Comparison of ENCODE assay signal across 30 cellular contexts in the genomic region with DNA sequence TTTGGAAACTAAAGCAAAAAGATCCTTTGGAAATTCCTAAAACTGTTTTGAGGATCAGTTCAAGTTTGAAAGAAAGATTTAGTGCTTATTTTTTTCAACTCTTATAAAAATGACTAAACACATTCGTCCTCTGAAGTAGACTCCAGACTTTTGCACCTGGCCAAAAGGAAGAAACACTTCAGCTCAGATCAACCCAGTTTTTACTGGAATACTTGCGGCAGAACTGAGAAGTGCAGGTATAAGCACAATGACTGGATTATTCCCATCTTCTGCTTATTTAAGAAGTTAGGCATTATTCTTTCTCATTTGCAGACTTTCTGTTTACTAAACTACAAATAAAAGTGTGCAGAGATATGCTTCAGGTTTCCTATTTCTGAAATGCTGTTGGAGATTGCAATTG. TPM values are rescaled to one million over a fixed set of nuclear protein-coding genes. Genes with fewer than 3 reads are reported as not detected.
"Had no signal": no experiment of that assay in that cellular context is flagged by ENCODE, and none has a peak within 500 bp of the region (broad histone marks: within the 10 kb centered on the region; RNA-seq: fewer than 3 reads in every experiment).

No MANE protein-coding gene starts in this region.

- H3K27me3 Mint-ChIP-seq: activated naive CD4-positive, alpha-beta T cell treated with anti-CD3 and anti-CD28 coated beads, Interleukin-2, amount 50 U/mL, for 24 hours had no signal

- H3K36me3 Mint-ChIP-seq: activated CD8-positive, alpha-beta memory T cell treated with anti-CD3 and anti-CD28 coated beads, Interleukin-2, amount 10 ng/mL, durations not matched to agents 7 days and 5 days; activated naive CD4-positive, alpha-beta T cell treated with anti-CD3 and anti-CD28 coated beads, Interleukin-2, amount 50 U/mL, for 24 hours; T-cell had no signal

- H3K27ac ChIP-seq: ascending aorta had no signal

- H3K4me3 ChIP-seq: ascending aorta, body of pancreas had no signal

- H3K27ac Mint-ChIP-seq: activated B cell treated with CpG ODN at 0.5 μM for 24 hours; activated CD4-positive, alpha-beta T cell treated with anti-CD3 and anti-CD28 coated beads, Interleukin-2, amount 10 ng/mL, durations not matched to agents 24 days and 14 days; activated CD8-positive, alpha-beta memory T cell treated with anti-CD3 and anti-CD28 coated beads, Interleukin-2, amount 10 ng/mL, durations not matched to agents 7 days and 5 days; activated naive CD4-positive, alpha-beta T cell treated with anti-CD3 and anti-CD28 coated beads, Interleukin-2, amount 50 U/mL, for 24 hours; activated T-cell treated with anti-CD3 and anti-CD28 coated beads, Interleukin-2, amount 50 U/mL, for 24 hours; activated T-helper 1 cell treated with anti-CD3 and anti-CD28 coated beads, Interleukin-12 subunit alpha, Interleukin-12 subunit beta, Interleukin-2, Interleukin-4 antibody, amounts not matched to agents 30 ng/mL and 10 ng/mL and 1 ng/mL, durations not matched to agents 14 hours and 24 hours and 36 hours; T-cell had no signal

- H3K4me1 Mint-ChIP-seq: activated B cell treated with CpG ODN at 0.5 μM for 24 hours; activated CD4-positive, alpha-beta T cell treated with anti-CD3 and anti-CD28 coated beads, Interleukin-2, amount 10 ng/mL, durations not matched to agents 24 days and 14 days; activated CD8-positive, alpha-beta memory T cell treated with anti-CD3 and anti-CD28 coated beads, Interleukin-2, amount 10 ng/mL, durations not matched to agents 7 days and 5 days; activated naive CD4-positive, alpha-beta T cell treated with anti-CD3 and anti-CD28 coated beads, Interleukin-2, amount 50 U/mL, for 24 hours; T-cell had no signal

- H3K27me3 ChIP-seq: ascending aorta, body of pancreas had no signal

- H3K9me3 ChIP-seq: ascending aorta, body of pancreas had no signal

- ATAC-seq: body of pancreas, T-cell had no signal

- H3K4me1 ChIP-seq: ascending aorta had no signal

- H3K36me3 ChIP-seq: ascending aorta had no signal

- H3K9me3 Mint-ChIP-seq: activated B cell treated with CpG ODN at 0.5 μM for 24 hours; activated CD4-positive, alpha-beta T cell treated with anti-CD3 and anti-CD28 coated beads, Interleukin-2, amount 10 ng/mL, durations not matched to agents 24 days and 14 days; activated naive CD4-positive, alpha-beta T cell treated with anti-CD3 and anti-CD28 coated beads, Interleukin-2, amount 50 U/mL, for 24 hours; activated T-cell treated with anti-CD3 and anti-CD28 coated beads, Interleukin-2, amount 50 U/mL, for 24 hours; activated T-helper 1 cell treated with anti-CD3 and anti-CD28 coated beads, Interleukin-12 subunit alpha, Interleukin-12 subunit beta, Interleukin-2, Interleukin-4 antibody, amounts not matched to agents 30 ng/mL and 10 ng/mL and 1 ng/mL, durations not matched to agents 14 hours and 24 hours and 36 hours; T-cell had no signal

- H3K4me3 Mint-ChIP-seq: activated B cell treated with CpG ODN at 0.5 μM for 24 hours; activated CD4-positive, alpha-beta T cell treated with anti-CD3 and anti-CD28 coated beads, Interleukin-2, amount 10 ng/mL, durations not matched to agents 24 days and 14 days; activated CD8-positive, alpha-beta memory T cell treated with anti-CD3 and anti-CD28 coated beads, Interleukin-2, amount 10 ng/mL, durations not matched to agents 7 days and 5 days; activated naive CD4-positive, alpha-beta T cell treated with anti-CD3 and anti-CD28 coated beads, Interleukin-2, amount 50 U/mL, for 24 hours; activated T-cell treated with anti-CD3 and anti-CD28 coated beads, Interleukin-2, amount 50 U/mL, for 24 hours; activated T-helper 1 cell treated with anti-CD3 and anti-CD28 coated beads, Interleukin-12 subunit alpha, Interleukin-12 subunit beta, Interleukin-2, Interleukin-4 antibody, amounts not matched to agents 30 ng/mL and 10 ng/mL and 1 ng/mL, durations not matched to agents 14 hours and 24 hours and 36 hours; T-cell had no signal

- DNase-seq: activated B cell treated with CpG ODN at 0.5 μM for 24 hours; activated CD4-positive, alpha-beta T cell treated with anti-CD3 and anti-CD28 coated beads for 1 hour; activated CD4-positive, alpha-beta T cell treated with anti-CD3 and anti-CD28 coated beads, Interleukin-2, amount 10 ng/mL, durations not matched to agents 24 days and 14 days; activated CD4-positive, alpha-beta T cell treated with anti-CD3 and anti-CD28 coated beads, Interleukin-2, amount 50 U/mL, for 48 hours; activated CD8-positive, alpha-beta memory T cell treated with anti-CD3 and anti-CD28 coated beads, Interleukin-2, amount 10 ng/mL, durations not matched to agents 7 days and 5 days; activated effector memory CD4-positive, alpha-beta T cell treated with Interleukin-2 at 50 U/mL for 16 hours; activated naive CD4-positive, alpha-beta T cell; activated T-cell treated with anti-CD3 and anti-CD28 coated beads, Interleukin-2, amount 50 U/mL, for 24 hours; body of pancreas; central memory CD4-positive, alpha-beta T cell; KG1; NCI-H1048; NCI-H146; NCI-H187 treated with DMSO at 0.1 percent for 48 hours; NCI-H2081 treated with DMSO at 0.1 percent for 48 hours; NCI-H345; NCI-H510A treated with DMSO at 0.1 percent for 48 hours; NCI-H69; NK-92 treated with Interleukin-12 subunit alpha and Interleukin-12 subunit beta, amount 100 ng/mL, for 24 hours; SHP77; T-cell; T-helper 2 cell; T1000 had no signal

RNA-seq across cellular contexts. Expression of gene PDE6H, which starts 41.9 kb away (rescaled TPM):
- total RNA-seq: activated B cell treated with CpG ODN at 0.5 μM for 24 hours; activated CD4-positive, alpha-beta T cell treated with anti-CD3 and anti-CD28 coated beads, Interleukin-2, amount 10 ng/mL, durations not matched to agents 24 days and 14 days; activated CD8-positive, alpha-beta memory T cell treated with anti-CD3 and anti-CD28 coated beads, Interleukin-2, amount 10 ng/mL, durations not matched to agents 7 days and 5 days; activated T-helper 1 cell treated with anti-CD3 and anti-CD28 coated beads, Interleukin-12 subunit alpha, Interleukin-12 subunit beta, Interleukin-2, Interleukin-4 antibody, amounts not matched to agents 30 ng/mL and 10 ng/mL and 1 ng/mL, durations not matched to agents 14 hours and 24 hours and 36 hours; ascending aorta; body of pancreas; bronchial epithelial cell; LHCN-M2; M059J; SK-MEL-5; T-cell had no signal
